25 cellular contexts compared by ENCODE assay signal in genomic region chr6:47337519-47337918, GRCh38.
"Had no signal": no experiment of that assay in that cellular context is flagged by ENCODE, and none has a peak within 500 bp of the region (broad histone marks: within the 10 kb centered on the region; RNA-seq: fewer than 3 reads in every experiment).

No MANE protein-coding gene starts in this region.

- ATAC-seq: effector memory CD8-positive, alpha-beta T cell; esophagus mucosa; foreskin keratinocyte; gastrocnemius medialis; gastroesophageal sphincter; heart left ventricle; heart right ventricle had no signal

- H3K36me3 ChIP-seq: colonic mucosa, esophagus muscularis mucosa, esophagus squamous epithelium, gastrocnemius medialis, gastroesophageal sphincter, heart left ventricle, heart right ventricle had no signal

- DNase-seq: colonic mucosa; cortex of kidney; dermis blood vessel endothelial cell; dorsolateral prefrontal cortex; effector CD4-positive, alpha-beta T cell; effector CD8-positive, alpha-beta T cell; effector memory CD4-positive, alpha-beta T cell; effector memory CD8-positive, alpha-beta T cell; endodermal cell; erythroblast; esophagus squamous epithelium; foreskin fibroblast; foreskin keratinocyte; foreskin melanocyte; gastrocnemius medialis; glutamatergic neuron; head of caudate nucleus; heart left ventricle; heart right ventricle had no signal

- H3K9me3 ChIP-seq: colonic mucosa, esophagus muscularis mucosa, esophagus squamous epithelium, gastrocnemius medialis had no signal

- H3K4me3 ChIP-seq: colonic mucosa, coronary artery, dorsolateral prefrontal cortex, esophagus muscularis mucosa, esophagus squamous epithelium, gastrocnemius medialis, gastroesophageal sphincter, heart left ventricle, heart right ventricle had no signal

- H3K9me3 Mint-ChIP-seq: dendritic cell treated with granulocyte-macrophage colony-stimulating factor and Interleukin-4, amounts not matched to agents 40 ng/mL and 50 ng/mL, for 4 days; effector memory CD8-positive, alpha-beta T cell; endodermal cell had no signal

- H3K4me3 Mint-ChIP-seq: dendritic cell treated with granulocyte-macrophage colony-stimulating factor and Interleukin-4, amounts not matched to agents 40 ng/mL and 50 ng/mL, for 4 days; effector memory CD8-positive, alpha-beta T cell; endodermal cell had no signal

- H3K4me1 ChIP-seq: colonic mucosa, esophagus muscularis mucosa, esophagus squamous epithelium, foreskin keratinocyte, gastrocnemius medialis, gastroesophageal sphincter, heart left ventricle had no signal

- H3K27ac Mint-ChIP-seq: dendritic cell treated with granulocyte-macrophage colony-stimulating factor and Interleukin-4, amounts not matched to agents 40 ng/mL and 50 ng/mL, for 4 days; effector memory CD8-positive, alpha-beta T cell; endodermal cell had no signal

- H3K27ac ChIP-seq: colonic mucosa, coronary artery, dorsolateral prefrontal cortex, epithelial cell of prostate, esophagus muscularis mucosa, esophagus squamous epithelium, foreskin keratinocyte, gastrocnemius medialis, gastroesophageal sphincter, heart left ventricle, heart right ventricle had no signal
